2 cellular contexts compared by ENCODE assay signal in the genomic region with DNA sequence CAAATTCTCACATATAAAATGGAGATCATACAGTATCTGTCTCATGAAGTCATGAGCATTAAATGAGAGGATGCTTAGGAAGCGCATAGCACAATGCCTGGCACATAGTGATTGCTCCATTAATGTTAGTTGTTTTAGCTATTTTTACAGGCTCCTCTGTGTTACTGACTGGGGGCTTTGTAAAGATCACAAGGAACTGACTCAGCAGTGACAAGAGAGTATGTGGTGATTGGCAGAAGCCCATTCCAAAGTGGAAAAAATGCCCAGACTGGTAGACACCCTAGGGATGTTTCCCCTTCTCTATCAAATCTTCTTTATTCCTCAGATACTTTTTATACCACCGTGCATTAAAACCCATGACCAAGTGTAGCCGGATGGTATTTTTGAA.
TF ChIP-seq lines count a peak whose summit lies in the region.

No MANE protein-coding gene starts in this region.

TF ChIP-seq in SK-N-SH, 30 proteins besides CTCF, POLR2A, EP300 and RAD21 (continued from another document):
- TF ChIP-seq GATA2 (CRISPR knock-in tag; IDR thresholded peaks at IDR 0.05): no peak

TF ChIP-seq in SK-N-SH treated with all-trans-retinoic acid at 6 μM for 48 hours, 23 proteins besides CTCF, POLR2A, EP300 and RAD21 (continued from another document):
- TF ChIP-seq, protein P1, sequence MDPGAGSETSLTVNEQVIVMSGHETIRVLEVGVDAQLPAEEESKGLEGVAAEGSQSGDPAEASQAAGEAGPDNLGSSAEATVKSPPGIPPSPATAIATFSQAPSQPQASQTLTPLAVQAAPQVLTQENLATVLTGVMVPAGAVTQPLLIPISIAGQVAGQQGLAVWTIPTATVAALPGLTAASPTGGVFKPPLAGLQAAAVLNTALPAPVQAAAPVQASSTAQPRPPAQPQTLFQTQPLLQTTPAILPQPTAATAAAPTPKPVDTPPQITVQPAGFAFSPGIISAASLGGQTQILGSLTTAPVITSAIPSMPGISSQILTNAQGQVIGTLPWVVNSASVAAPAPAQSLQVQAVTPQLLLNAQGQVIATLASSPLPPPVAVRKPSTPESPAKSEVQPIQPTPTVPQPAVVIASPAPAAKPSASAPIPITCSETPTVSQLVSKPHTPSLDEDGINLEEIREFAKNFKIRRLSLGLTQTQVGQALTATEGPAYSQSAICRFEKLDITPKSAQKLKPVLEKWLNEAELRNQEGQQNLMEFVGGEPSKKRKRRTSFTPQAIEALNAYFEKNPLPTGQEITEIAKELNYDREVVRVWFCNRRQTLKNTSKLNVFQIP (CRISPR knock-in tag; IDR thresholded peaks at IDR 0.05; ENCODE audit: borderline replicate concordance, low read depth): no peak
- TF ChIP-seq ZNF8 (CRISPR knock-in tag; IDR thresholded peaks at IDR 0.05) (no peak), ZNF565 (CRISPR knock-in tag; conservative IDR thresholded peaks at IDR 0.05; ENCODE audit: low read depth) (no peak), ARNTL (CRISPR knock-in tag; IDR thresholded peaks at IDR 0.05; ENCODE audit: borderline replicate concordance, low read depth) (no peak), ZFP3 (CRISPR knock-in tag; IDR thresholded peaks at IDR 0.05) (no peak), OSR1 (CRISPR knock-in tag; IDR thresholded peaks at IDR 0.05) (no peak), ESRRG (CRISPR knock-in tag; IDR thresholded peaks at IDR 0.05) (no peak), RARB (CRISPR knock-in tag; IDR thresholded peaks at IDR 0.05) (no peak), TCF4 (CRISPR knock-in tag; IDR thresholded peaks at IDR 0.05; ENCODE audit: borderline replicate concordance) (no peak), BACH2 (CRISPR knock-in tag; IDR thresholded peaks at IDR 0.05; ENCODE audit: borderline replicate concordance) (no peak), TOX (CRISPR knock-in tag; IDR thresholded peaks at IDR 0.05; ENCODE audit: borderline replicate concordance) (no peak), GLIS3 (CRISPR knock-in tag; IDR thresholded peaks at IDR 0.05) (no peak), ZFP30 (CRISPR knock-in tag; IDR thresholded peaks at IDR 0.05) (no peak)
- TF ChIP-seq, protein P2, sequence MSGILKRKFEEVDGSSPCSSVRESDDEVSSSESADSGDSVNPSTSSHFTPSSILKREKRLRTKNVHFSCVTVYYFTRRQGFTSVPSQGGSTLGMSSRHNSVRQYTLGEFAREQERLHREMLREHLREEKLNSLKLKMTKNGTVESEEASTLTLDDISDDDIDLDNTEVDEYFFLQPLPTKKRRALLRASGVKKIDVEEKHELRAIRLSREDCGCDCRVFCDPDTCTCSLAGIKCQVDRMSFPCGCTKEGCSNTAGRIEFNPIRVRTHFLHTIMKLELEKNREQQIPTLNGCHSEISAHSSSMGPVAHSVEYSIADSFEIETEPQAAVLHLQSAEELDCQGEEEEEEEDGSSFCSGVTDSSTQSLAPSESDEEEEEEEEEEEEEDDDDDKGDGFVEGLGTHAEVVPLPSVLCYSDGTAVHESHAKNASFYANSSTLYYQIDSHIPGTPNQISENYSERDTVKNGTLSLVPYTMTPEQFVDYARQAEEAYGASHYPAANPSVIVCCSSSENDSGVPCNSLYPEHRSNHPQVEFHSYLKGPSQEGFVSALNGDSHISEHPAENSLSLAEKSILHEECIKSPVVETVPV (CRISPR knock-in tag; IDR thresholded peaks at IDR 0.05): no peak
- TF ChIP-seq, protein P3, sequence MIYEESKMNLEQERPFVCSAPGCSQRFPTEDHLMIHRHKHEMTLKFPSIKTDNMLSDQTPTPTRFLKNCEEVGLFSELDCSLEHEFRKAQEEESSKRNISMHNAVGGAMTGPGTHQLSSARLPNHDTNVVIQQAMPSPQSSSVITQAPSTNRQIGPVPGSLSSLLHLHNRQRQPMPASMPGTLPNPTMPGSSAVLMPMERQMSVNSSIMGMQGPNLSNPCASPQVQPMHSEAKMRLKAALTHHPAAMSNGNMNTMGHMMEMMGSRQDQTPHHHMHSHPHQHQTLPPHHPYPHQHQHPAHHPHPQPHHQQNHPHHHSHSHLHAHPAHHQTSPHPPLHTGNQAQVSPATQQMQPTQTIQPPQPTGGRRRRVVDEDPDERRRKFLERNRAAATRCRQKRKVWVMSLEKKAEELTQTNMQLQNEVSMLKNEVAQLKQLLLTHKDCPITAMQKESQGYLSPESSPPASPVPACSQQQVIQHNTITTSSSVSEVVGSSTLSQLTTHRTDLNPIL (CRISPR knock-in tag; IDR thresholded peaks at IDR 0.05; ENCODE audit: low read depth): no peak
